ENCODE assay signal across 1 cellular context in genomic region chr4:85776579-85776978, GRCh38.
TF ChIP-seq lines count a peak whose summit lies in the region.

No MANE protein-coding gene starts in this region.

TF ChIP-seq in HepG2, 621 proteins besides CTCF, POLR2A, EP300 and RAD21 (continued from another document):
- TF ChIP-seq POGK (CRISPR knock-in tag; conservative IDR thresholded peaks at IDR 0.05) (no peak), RXRB (CRISPR knock-in tag; IDR thresholded peaks at IDR 0.05; ENCODE audit: borderline replicate concordance) (no peak), MAFG (CRISPR knock-in tag; IDR thresholded peaks at IDR 0.05) (no peak), RCOR2 (CRISPR knock-in tag; IDR thresholded peaks at IDR 0.05) (no peak)
